13 cellular contexts compared by ENCODE assay signal in genomic region chr1:171754381-171754705, GRCh38. TPM values are rescaled to one million over a fixed set of nuclear protein-coding genes. Genes with fewer than 3 reads are reported as not detected.
A peak's percentile ranks its signal among the peaks of the same experiment; 100 is the strongest.
DNase-seq lines count a peak whose midpoint lies in the region; TF ChIP-seq lines count a peak whose summit lies in the region.
"Had no signal": no experiment of that assay in that cellular context is flagged by ENCODE, and none has a peak within 500 bp of the region (broad histone marks: within the 10 kb centered on the region; RNA-seq: fewer than 3 reads in every experiment).

No MANE protein-coding gene starts in this region.

- H3K36me3 ChIP-seq in H7 (replicated peaks; ENCODE audit: control insufficient read depth, insufficient read depth, low read length) (no peaks in the 10 kb centered on the region), fibroblast of lung (ENCODE audit: control insufficient read depth, insufficient read depth, low read length) (no peaks in the 10 kb centered on the region)

- H3K9me3 ChIP-seq in fibroblast of lung (ENCODE audit: control insufficient read depth, insufficient read depth, low read depth, low read length) = no peaks in the 10 kb centered on the region

- peak overlapping the region; percentile 42 for H3K4me2 ChIP-seq in fibroblast of lung (ENCODE audit: extremely low read depth, insufficient read depth, low read length)

- no peak overlapping the region for H3K9ac ChIP-seq in fibroblast of lung (ENCODE audit: insufficient read depth, low read length)

- H4K20me1 ChIP-seq in fibroblast of lung (ENCODE audit: control insufficient read depth, extremely low read depth, insufficient read depth, low read length) = no peaks in the 10 kb centered on the region

- H3K4me3 ChIP-seq in H7 (ENCODE audit: insufficient read depth, low read depth, low read length) (no peak overlapping the region), fibroblast of lung (replicated peaks in 1 of 4; ENCODE audit: control extremely low read depth in 1 of 4, insufficient read depth in 1 of 4, low read depth in 3 of 4, low read length in 4 of 4) (no peak overlapping the region)

- H3K27me3 ChIP-seq in H7 (ENCODE audit: control insufficient read depth, insufficient read depth, low read length) (no peaks in the 10 kb centered on the region), fibroblast of lung (ENCODE audit: control insufficient read depth, insufficient read depth, low read length) (no peaks in the 10 kb centered on the region)

- no peaks in the 10 kb centered on the region for H3K79me2 ChIP-seq in fibroblast of lung (ENCODE audit: control insufficient read depth, insufficient read depth, low read length)

- no peak for TF ChIP-seq CTCF in VCaP (conservative IDR thresholded peaks at IDR 0.05)
- no peak for TF ChIP-seq CTCF in fibroblast of lung (conservative IDR thresholded peaks at IDR 0.05 in 1 of 2, IDR thresholded peaks at IDR 0.05 in 1 of 2; ENCODE audit: low read depth in 1 of 2, low read length in 2 of 2)

- peak overlapping the region; percentile 4 for H2AFZ ChIP-seq in fibroblast of lung (ENCODE audit: low read length)

- DNase-seq in H7 = peak; percentile 33
- peak; percentile 60 to 81 for DNase-seq in fibroblast of lung (ENCODE audit: low read depth in 2 of 2)
- peak; percentile 26 for DNase-seq in renal cortical epithelial cell (ENCODE audit: low read depth)
- DNase-seq in HK-2 (ENCODE audit: unreplicated experiment) = no peak
- DNase-seq in kidney glomerular epithelial cell (lab: John Stamatoyannopoulos, UW) = no peak
- no peak for DNase-seq in islet precursor cell
- DNase-seq: activated naive CD8-positive, alpha-beta T cell treated with anti-CD3 and anti-CD28 coated beads, Interleukin-2, amount 10 ng/mL, durations not matched to agents 7 days and 5 days; effector memory CD8-positive, alpha-beta T cell; kidney; NCI-H1417; nephron progenitor cell; T-helper 1 cell had no signal

- H3K27ac ChIP-seq in VCaP (peak overlapping the region; percentile 21; the same call in 1 of the 2 replicates), fibroblast of lung (ENCODE audit: insufficient read depth, low read length) (peak overlapping the region; percentile 92)

- peaks cover 9% of the 10 kb centered on the region for H3K4me1 ChIP-seq in fibroblast of lung (ENCODE audit: control insufficient read depth, extremely low read depth, insufficient read depth, low read length)

RNA-seq across cellular contexts. Expression of gene VAMP4, which starts 12.5 kb away (rescaled TPM):
- 8.2 and 10.9 TPM in 2 replicates for total RNA-seq in H7 (2014; rRNA removed; shearing (Covaris generic))
- 14.1 and 32.9 TPM in 2 replicates for total RNA-seq in fibroblast of lung
- 21.8 and 29.0 TPM in 2 replicates for polyA plus RNA-seq in fibroblast of lung
- 21.1 and 25.0 TPM in 2 replicates for polyA plus RNA-seq in fibroblast of lung (2012)
- polyA minus RNA-seq in fibroblast of lung (ENCODE audit: low replicate concordance) = 0.19 and 0.20 TPM in 2 replicates
- 5.2 and 10.7 TPM in 2 replicates for total RNA-seq in renal cortical epithelial cell

RNA-seq across cellular contexts. Expression of gene METTL13, which starts 27.1 kb away (rescaled TPM):
- total RNA-seq in H7 (2014; rRNA removed; shearing (Covaris generic)) = 47.9 and 49.5 TPM in 2 replicates
- 38.0 and 38.5 TPM in 2 replicates for total RNA-seq in fibroblast of lung
- polyA plus RNA-seq in fibroblast of lung = 27.3 and 42.4 TPM in 2 replicates
- 28.0 and 41.2 TPM in 2 replicates for polyA plus RNA-seq in fibroblast of lung (2012)
- 34.0 and 34.4 TPM in 2 replicates for polyA minus RNA-seq in fibroblast of lung (ENCODE audit: low replicate concordance)
- 31.1 and 44.2 TPM in 2 replicates for total RNA-seq in renal cortical epithelial cell

Comparison
In these comparisons a context has a peak if more than half of its experiments do, and no peak if none do; other contexts are left out.
1. DNase-seq: peak in H7 (single experiment), fibroblast of lung (2 of 2) and renal cortical epithelial cell (single experiment); none in HK-2 (single experiment), kidney glomerular epithelial cell (single experiment) and islet precursor cell (single experiment).